ENCODE assay signal across 3 cellular contexts in genomic region chr1:52578066-52578465, GRCh38. TPM values are rescaled to one million over a fixed set of nuclear protein-coding genes. Genes with fewer than 3 reads are reported as not detected.
"Had no signal": no experiment of that assay in that cellular context is flagged by ENCODE, and none has a peak within 500 bp of the region (broad histone marks: within the 10 kb centered on the region; RNA-seq: fewer than 3 reads in every experiment).

No MANE protein-coding gene starts in this region.

RNA-seq across cellular contexts. Expression of gene SHISAL2A, which starts 54.9 kb away (rescaled TPM):
- total RNA-seq: body of pancreas, cardiac muscle cell, chondrocyte had no signal
- polyA plus RNA-seq: cardiac muscle cell had no signal
